ENCODE assay signal across 17 cellular contexts in the genomic region with DNA sequence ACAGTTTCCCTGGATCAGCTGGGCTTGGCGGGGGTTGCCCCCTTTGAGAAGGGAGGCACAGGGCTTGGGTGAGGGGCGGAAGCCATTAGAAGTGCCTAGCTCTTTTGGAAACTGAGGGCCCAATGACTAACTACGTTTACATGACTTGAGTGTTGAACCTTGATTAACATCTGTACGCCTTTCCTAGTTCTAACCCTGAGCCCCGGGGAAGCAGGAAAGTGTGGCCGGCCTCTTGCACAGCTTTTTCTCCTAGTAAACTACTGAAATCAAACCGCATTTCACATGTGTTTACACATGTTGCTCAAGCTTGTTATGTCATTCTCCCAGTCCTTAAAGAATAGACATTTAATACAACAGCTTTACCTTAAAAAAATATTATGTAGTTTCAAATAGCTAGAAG.
DNase-seq lines count a peak whose midpoint lies in the region; ATAC-seq and TF ChIP-seq lines count a peak whose summit lies in the region.
"Had no signal": no experiment of that assay in that cellular context is flagged by ENCODE, and none has a peak within 500 bp of the region (broad histone marks: within the 10 kb centered on the region; RNA-seq: fewer than 3 reads in every experiment).

No MANE protein-coding gene starts in this region.

- peaks cover under 1% of the 10 kb centered on the region for H3K4me1 Mint-ChIP-seq in T-helper 17 cell
- H3K4me1 Mint-ChIP-seq: CD14-positive monocyte; CD4-positive, CD25-positive, alpha-beta regulatory T cell had no signal

- WGBS in esophagus muscularis mucosa: 50% methylated on average over 7 of the region's 7 CpGs

- no peaks in the 10 kb centered on the region for H3K4me1 ChIP-seq in esophagus muscularis mucosa
- H3K4me1 ChIP-seq: BE2C, BLaER1, Caco-2 had no signal

- H3K4me3 ChIP-seq in esophagus muscularis mucosa: no peak overlapping the region
- H3K4me3 ChIP-seq in neural cell (ENCODE audit: low read length): no peak overlapping the region
- H3K4me3 ChIP-seq: BLaER1 had no signal

- no peaks in the 10 kb centered on the region for H4K20me1 ChIP-seq in neural cell (ENCODE audit: insufficient read depth)
- H4K20me1 ChIP-seq: BLaER1 had no signal

- H3K36me3 Mint-ChIP-seq in T-helper 17 cell (ENCODE audit: low read depth): no peaks in the 10 kb centered on the region
- H3K36me3 Mint-ChIP-seq: CD14-positive monocyte; CD4-positive, CD25-positive, alpha-beta regulatory T cell; CD8-positive, alpha-beta T cell had no signal

- TF ChIP-seq RAD21 in neural cell (conservative IDR thresholded peaks at IDR 0.05): no peak

- no peak overlapping the region for H3K27ac Mint-ChIP-seq in T-helper 17 cell
- H3K27ac Mint-ChIP-seq: CD14-positive monocyte; CD4-positive, CD25-positive, alpha-beta regulatory T cell; CD8-positive, alpha-beta T cell had no signal

- H3F3A ChIP-seq in neural cell (ENCODE audit: insufficient read depth, low read length, poor library complexity, severe bottlenecking): peaks cover 9% of the 10 kb centered on the region

- intact Hi-C loops in esophagus muscularis mucosa (cut with DNase I): no loop called here

- no peak overlapping the region for H2AFZ ChIP-seq in neural cell (ENCODE audit: low read depth, low read length)

- peak overlapping the region; percentile 50 for H3K9ac ChIP-seq in neural cell (ENCODE audit: low read length)
- H3K9ac ChIP-seq: BLaER1 had no signal

- no peaks in the 10 kb centered on the region for H3K27me3 ChIP-seq in esophagus muscularis mucosa
- H3K27me3 ChIP-seq in neural cell (ENCODE audit: insufficient read depth, low read depth, low read length): no peaks in the 10 kb centered on the region
- H3K27me3 ChIP-seq: BE2C, BLaER1 had no signal

- no peaks in the 10 kb centered on the region for H3K9me3 ChIP-seq in esophagus muscularis mucosa
- no peaks in the 10 kb centered on the region for H3K9me3 ChIP-seq in neural cell (ENCODE audit: low read length)
- no peaks in the 10 kb centered on the region for H3K9me3 ChIP-seq in T-helper 17 cell (ENCODE audit: control insufficient read depth, low read length, poor library complexity, severe bottlenecking)
- H3K9me3 ChIP-seq: BE2C, BLaER1 had no signal

- no peak for TF ChIP-seq EP300 in esophagus muscularis mucosa (IDR thresholded peaks at IDR 0.05)
- TF ChIP-seq EP300 in neural cell (conservative IDR thresholded peaks at IDR 0.05; ENCODE audit: poor library complexity, severe bottlenecking): no peak

- no peak overlapping the region for H3K4me3 Mint-ChIP-seq in T-helper 17 cell
- H3K4me3 Mint-ChIP-seq: CD14-positive monocyte; CD4-positive, CD25-positive, alpha-beta regulatory T cell; CD8-positive, alpha-beta T cell had no signal

- H3K36me3 ChIP-seq in esophagus muscularis mucosa (no peaks in the 10 kb centered on the region), neural cell (ENCODE audit: insufficient read depth, low read length) (no peaks in the 10 kb centered on the region)
- H3K36me3 ChIP-seq: BE2C, BLaER1 had no signal

- TF ChIP-seq CTCF in esophagus muscularis mucosa (IDR thresholded peaks at IDR 0.05) (no peak), neural cell (IDR thresholded peaks at IDR 0.05; ENCODE audit: poor library complexity, severe bottlenecking) (no peak)

- no peak overlapping the region for H3K27ac ChIP-seq in esophagus muscularis mucosa (replicated peaks in 1 of 4)
- peak overlapping the region; percentile 92 for H3K27ac ChIP-seq in neural cell (ENCODE audit: low read length)
- H3K27ac ChIP-seq: BLaER1 had no signal

- TF ChIP-seq POLR2A in esophagus muscularis mucosa (IDR thresholded peaks at IDR 0.05; ENCODE audit: low read depth): no peak

- no peak overlapping the region for H3K4me2 ChIP-seq in neural cell (ENCODE audit: low read length)
- H3K4me2 ChIP-seq: BLaER1 had no signal

- H3K79me2 ChIP-seq in neural cell (replicated peaks; ENCODE audit: insufficient read depth, low read length): no peaks in the 10 kb centered on the region

- no peaks in the 10 kb centered on the region for H3K9me2 ChIP-seq in neural cell (ENCODE audit: insufficient read depth, low read length)

- no peak for ATAC-seq in T-helper 17 cell
- no peak for ATAC-seq in HG02759 (IDR thresholded peaks at IDR 0.05; ENCODE audit: unreplicated experiment)
- ATAC-seq in HG03108 (IDR thresholded peaks at IDR 0.05; ENCODE audit: unreplicated experiment): no peak
- ATAC-seq: CD8-positive, alpha-beta T cell had no signal

- DNase-seq in esophagus muscularis mucosa (ENCODE audit: extremely low spot score) (peak; percentile 78), T-helper 17 cell (no peak)
- DNase-seq: 8988T; ACHN; BE2C; C1 segment of cervical spinal cord; Caco-2; Calu3; CD4-positive, CD25-positive, alpha-beta regulatory T cell; CD8-positive, alpha-beta T cell; DMS79 treated with DMSO at 0.1 percent for 48 hours; GF-D8 had no signal

- H3K27me3 Mint-ChIP-seq in T-helper 17 cell: peaks cover 11% of the 10 kb centered on the region
- H3K27me3 Mint-ChIP-seq: CD4-positive, CD25-positive, alpha-beta regulatory T cell had no signal

TF ChIP-seq in neural cell, 6 proteins besides CTCF, POLR2A, EP300 and RAD21:
- TF ChIP-seq, protein P1, sequence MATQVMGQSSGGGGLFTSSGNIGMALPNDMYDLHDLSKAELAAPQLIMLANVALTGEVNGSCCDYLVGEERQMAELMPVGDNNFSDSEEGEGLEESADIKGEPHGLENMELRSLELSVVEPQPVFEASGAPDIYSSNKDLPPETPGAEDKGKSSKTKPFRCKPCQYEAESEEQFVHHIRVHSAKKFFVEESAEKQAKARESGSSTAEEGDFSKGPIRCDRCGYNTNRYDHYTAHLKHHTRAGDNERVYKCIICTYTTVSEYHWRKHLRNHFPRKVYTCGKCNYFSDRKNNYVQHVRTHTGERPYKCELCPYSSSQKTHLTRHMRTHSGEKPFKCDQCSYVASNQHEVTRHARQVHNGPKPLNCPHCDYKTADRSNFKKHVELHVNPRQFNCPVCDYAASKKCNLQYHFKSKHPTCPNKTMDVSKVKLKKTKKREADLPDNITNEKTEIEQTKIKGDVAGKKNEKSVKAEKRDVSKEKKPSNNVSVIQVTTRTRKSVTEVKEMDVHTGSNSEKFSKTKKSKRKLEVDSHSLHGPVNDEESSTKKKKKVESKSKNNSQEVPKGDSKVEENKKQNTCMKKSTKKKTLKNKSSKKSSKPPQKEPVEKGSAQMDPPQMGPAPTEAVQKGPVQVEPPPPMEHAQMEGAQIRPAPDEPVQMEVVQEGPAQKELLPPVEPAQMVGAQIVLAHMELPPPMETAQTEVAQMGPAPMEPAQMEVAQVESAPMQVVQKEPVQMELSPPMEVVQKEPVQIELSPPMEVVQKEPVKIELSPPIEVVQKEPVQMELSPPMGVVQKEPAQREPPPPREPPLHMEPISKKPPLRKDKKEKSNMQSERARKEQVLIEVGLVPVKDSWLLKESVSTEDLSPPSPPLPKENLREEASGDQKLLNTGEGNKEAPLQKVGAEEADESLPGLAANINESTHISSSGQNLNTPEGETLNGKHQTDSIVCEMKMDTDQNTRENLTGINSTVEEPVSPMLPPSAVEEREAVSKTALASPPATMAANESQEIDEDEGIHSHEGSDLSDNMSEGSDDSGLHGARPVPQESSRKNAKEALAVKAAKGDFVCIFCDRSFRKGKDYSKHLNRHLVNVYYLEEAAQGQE (IDR thresholded peaks at IDR 0.05; ENCODE audit: borderline replicate concordance): no peak
- no peak for TF ChIP-seq SMC3 (conservative IDR thresholded peaks at IDR 0.05; ENCODE audit: poor library complexity)
- TF ChIP-seq TAF1 (IDR thresholded peaks at IDR 0.05; ENCODE audit: low read depth): no peak
- no peak for TF ChIP-seq POLR2AphosphoS5 (IDR thresholded peaks at IDR 0.05)
- TF ChIP-seq MXI1 (conservative IDR thresholded peaks at IDR 0.05; ENCODE audit: poor library complexity, severe bottlenecking): no peak
- no peak for TF ChIP-seq EZH2 (IDR thresholded peaks at IDR 0.05; ENCODE audit: borderline replicate concordance, insufficient read depth, low read length, poor library complexity, severe bottlenecking)
TF ChIP-seq in neural cell: peak in this region for 0.
